Comparison of ENCODE assay signal across 1 cellular context in genomic region chr13:112522578-112522977, GRCh38.
TF ChIP-seq lines count a peak whose summit lies in the region.

No MANE protein-coding gene starts in this region.

TF ChIP-seq in IMR-90, 13 proteins besides CTCF, POLR2A, EP300 and RAD21 (continued from another document):
- TF ChIP-seq MAFK (IDR thresholded peaks at IDR 0.05; ENCODE audit: low read depth, low read length) (no peak), NFE2L2 (IDR thresholded peaks at IDR 0.05; ENCODE audit: low read depth, low read length) (no peak), SMC3 (IDR thresholded peaks at IDR 0.05; ENCODE audit: low read depth, low read length) (no peak), RCOR1 (IDR thresholded peaks at IDR 0.05; ENCODE audit: insufficient replicate concordance, low read length) (no peak), RFX5 (IDR thresholded peaks at IDR 0.05; ENCODE audit: low read depth, low read length) (no peak), MXI1 (IDR thresholded peaks at IDR 0.05; ENCODE audit: borderline replicate concordance, low read depth, low read length) (no peak), BHLHE40 (IDR thresholded peaks at IDR 0.05; ENCODE audit: low read depth, low read length) (no peak), MAZ (IDR thresholded peaks at IDR 0.05; ENCODE audit: borderline replicate concordance, low read depth, low read length) (no peak), FOS (IDR thresholded peaks at IDR 0.05; ENCODE audit: low read depth, low read length) (no peak)
- TF ChIP-seq, protein P1, sequence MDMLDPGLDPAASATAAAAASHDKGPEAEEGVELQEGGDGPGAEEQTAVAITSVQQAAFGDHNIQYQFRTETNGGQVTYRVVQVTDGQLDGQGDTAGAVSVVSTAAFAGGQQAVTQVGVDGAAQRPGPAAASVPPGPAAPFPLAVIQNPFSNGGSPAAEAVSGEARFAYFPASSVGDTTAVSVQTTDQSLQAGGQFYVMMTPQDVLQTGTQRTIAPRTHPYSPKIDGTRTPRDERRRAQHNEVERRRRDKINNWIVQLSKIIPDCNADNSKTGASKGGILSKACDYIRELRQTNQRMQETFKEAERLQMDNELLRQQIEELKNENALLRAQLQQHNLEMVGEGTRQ (IDR thresholded peaks at IDR 0.05; ENCODE audit: low read depth, low read length), result no peak
- TF ChIP-seq, protein P2, sequence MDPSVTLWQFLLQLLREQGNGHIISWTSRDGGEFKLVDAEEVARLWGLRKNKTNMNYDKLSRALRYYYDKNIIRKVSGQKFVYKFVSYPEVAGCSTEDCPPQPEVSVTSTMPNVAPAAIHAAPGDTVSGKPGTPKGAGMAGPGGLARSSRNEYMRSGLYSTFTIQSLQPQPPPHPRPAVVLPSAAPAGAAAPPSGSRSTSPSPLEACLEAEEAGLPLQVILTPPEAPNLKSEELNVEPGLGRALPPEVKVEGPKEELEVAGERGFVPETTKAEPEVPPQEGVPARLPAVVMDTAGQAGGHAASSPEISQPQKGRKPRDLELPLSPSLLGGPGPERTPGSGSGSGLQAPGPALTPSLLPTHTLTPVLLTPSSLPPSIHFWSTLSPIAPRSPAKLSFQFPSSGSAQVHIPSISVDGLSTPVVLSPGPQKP (IDR thresholded peaks at IDR 0.05; ENCODE audit: borderline replicate concordance, low read depth, low read length), result no peak
TF ChIP-seq in IMR-90: peak in this region for 0.
